In the genomic region with DNA sequence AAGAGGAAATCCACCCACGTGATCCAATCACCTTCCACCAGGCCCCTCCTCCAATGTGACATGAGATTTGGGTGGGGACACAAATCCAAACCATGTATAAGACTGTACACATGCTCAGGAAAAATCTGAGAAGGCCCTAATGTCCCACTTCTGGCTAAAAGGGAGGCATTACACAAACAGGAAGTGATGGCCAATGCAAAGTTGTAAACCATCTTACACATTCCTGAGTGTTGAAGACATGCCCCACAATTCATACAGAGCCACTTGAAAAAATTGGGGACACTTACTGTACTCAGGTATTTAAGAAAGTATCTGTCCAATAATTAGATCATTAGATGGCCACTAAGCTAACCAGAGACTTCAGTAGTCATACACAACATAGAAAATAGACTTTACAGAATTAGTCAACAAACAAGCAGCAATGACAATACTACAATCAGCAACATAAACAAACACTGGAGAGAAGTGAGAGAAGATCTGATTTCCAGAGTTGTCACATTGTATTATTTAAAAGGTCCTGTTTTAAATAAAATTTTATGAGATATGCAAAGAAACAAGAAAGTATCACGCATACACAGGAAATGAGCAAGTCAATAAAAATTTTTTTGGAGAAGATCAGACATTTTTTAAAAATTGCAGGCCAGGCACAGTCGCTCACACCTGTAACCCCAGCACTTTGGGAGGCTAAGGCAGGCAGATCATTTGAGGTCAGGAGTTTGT, we compare ENCODE assay signal across 22 cellular contexts.
DNase-seq lines count a peak whose midpoint lies in the region; ATAC-seq, FAIRE-seq and TF ChIP-seq lines count a peak whose summit lies in the region.
"Had no signal": no experiment of that assay in that cellular context is flagged by ENCODE, and none has a peak within 500 bp of the region (broad histone marks: within the 10 kb centered on the region; RNA-seq: fewer than 3 reads in every experiment).

No MANE protein-coding gene starts in this region.

- no peak for TF ChIP-seq EP300 in GM12878 (IDR thresholded peaks at IDR 0.05; ENCODE audit: borderline replicate concordance in 1 of 2, control insufficient read depth in 1 of 2, low read depth in 2 of 2, low read length in 2 of 2)

- no peaks in the 10 kb centered on the region for H3K79me2 ChIP-seq in GM12878 (ENCODE audit: control insufficient read depth, insufficient read depth, low read length)

- SMC1A ChIA-PET in GM12878 (lab: Charles Lee; ENCODE audit: uncharacterized antibody, unreplicated experiment): interaction anchor here (0.8 to 2.7 kb wide), 10 partner anchors 8 to 80 kb away, joined by 3 to 10 read pairs (median 8); no protein-coding TSS in a partner anchor

- H4K91ac ChIP-seq in mesenchymal stem cell (ENCODE audit: low read length): no peak overlapping the region

- peaks cover 22% of the 10 kb centered on the region for H3K36me3 Mint-ChIP-seq in HFFc6 (ENCODE audit: low read depth)
- H3K36me3 Mint-ChIP-seq: CD8-positive, alpha-beta T cell; IgD-negative memory B cell had no signal

- CTCF ChIA-PET in GM12878 (lab: Yijun Ruan, JAX): interaction anchor here (0.8 to 1.7 kb wide), 4 partner anchors 9 to 47 kb away, joined by 3 to 5 read pairs (median 3); no protein-coding TSS in a partner anchor

- H3K4me3 Mint-ChIP-seq in HFFc6: no peak overlapping the region
- H3K4me3 Mint-ChIP-seq: CD8-positive, alpha-beta T cell; H9; IgD-negative memory B cell had no signal

- no peak overlapping the region for H3K18ac ChIP-seq in mesenchymal stem cell (ENCODE audit: low read depth in 1 of 2, low read length in 2 of 2)

- TF ChIP-seq POLR2A in GM12878 (IDR thresholded peaks at IDR 0.05; ENCODE audit: low read depth, low read length): no peak

- H3K4me2 ChIP-seq in GM12878 (ENCODE audit: control insufficient read depth, insufficient read depth) (no peak overlapping the region), mesenchymal stem cell (ENCODE audit: low read length, poor library complexity, severe bottlenecking) (no peak overlapping the region)

- intact Hi-C loops in GM12878 (cut with micrococcal nuclease; ENCODE audit: unreplicated experiment): no loop called here

- no peaks in the 10 kb centered on the region for H3K4me1 ChIP-seq in GM12878 (ENCODE audit: control insufficient read depth, insufficient read depth, low read length)
- no peaks in the 10 kb centered on the region for H3K4me1 ChIP-seq in mesenchymal stem cell (ENCODE audit: control insufficient read depth, insufficient read depth, low read depth, low read length)

- no peak overlapping the region for H3K27ac ChIP-seq in GM12878 (ENCODE audit: control insufficient read depth, insufficient read depth)
- no peak overlapping the region for H3K27ac ChIP-seq in mesenchymal stem cell (ENCODE audit: low read length, poor library complexity, severe bottlenecking)

- peaks cover 20% of the 10 kb centered on the region for H3K9me3 Mint-ChIP-seq in HFFc6

- H2BK15ac ChIP-seq in mesenchymal stem cell (ENCODE audit: low read depth, poor library complexity, severe bottlenecking): no peak overlapping the region

- TF ChIP-seq CTCF in HFFc6 (IDR thresholded peaks at IDR 0.05) (no peak), GM12878 (IDR thresholded peaks at IDR 0.05 in 2 of 3, conservative IDR thresholded peaks at IDR 0.05 in 1 of 3; ENCODE audit: control insufficient read depth in 2 of 3, extremely low read depth in 1 of 3, insufficient read depth in 1 of 3, low read depth in 3 of 3, low read length in 3 of 3) (no peak)

- H3K27me3 Mint-ChIP-seq in HFFc6 (ENCODE audit: insufficient read depth): peaks cover 2% of the 10 kb centered on the region; the same call in 1 of the 2 replicates

- no peaks in the 10 kb centered on the region for H3K27me3 ChIP-seq in GM12878 (replicated peaks in 1 of 2; ENCODE audit: control insufficient read depth in 2 of 2, insufficient read depth in 2 of 2, low read length in 1 of 2)
- no peaks in the 10 kb centered on the region for H3K27me3 ChIP-seq in mesenchymal stem cell (ENCODE audit: control insufficient read depth in 1 of 2, insufficient read depth in 1 of 2, low read length in 2 of 2)

- no peaks in the 10 kb centered on the region for H3K36me3 ChIP-seq in GM12878 (ENCODE audit: control insufficient read depth in 2 of 2, insufficient read depth in 2 of 2, low read length in 1 of 2)
- no peaks in the 10 kb centered on the region for H3K36me3 ChIP-seq in mesenchymal stem cell (ENCODE audit: control insufficient read depth in 1 of 2, insufficient read depth in 2 of 2, low read depth in 1 of 2, low read length in 2 of 2)

- H3K27ac Mint-ChIP-seq in HFFc6: peak overlapping the region; percentile 71
- H3K27ac Mint-ChIP-seq: CD8-positive, alpha-beta T cell; H9; IgD-negative memory B cell had no signal

- H3K14ac ChIP-seq in mesenchymal stem cell (ENCODE audit: low read length in 2 of 2): no peak overlapping the region

- H2BK5ac ChIP-seq in mesenchymal stem cell (ENCODE audit: low read depth, low read length, poor library complexity, severe bottlenecking): no peak overlapping the region

- H2BK12ac ChIP-seq in mesenchymal stem cell (ENCODE audit: low read length in 2 of 2): no peak overlapping the region

- H4K8ac ChIP-seq in mesenchymal stem cell (ENCODE audit: low read length): no peak overlapping the region

- POLR2A ChIA-PET in GM12878 (lab: Charles Lee): interaction anchor here (0.5 to 1.0 kb wide), 2 partner anchors 10 to 198 kb away, joined by 4 to 6 read pairs; no protein-coding TSS in a partner anchor

- FAIRE-seq in GM12878 (lab: Jason Lieb, UNC): no peak

- H3K23ac ChIP-seq in mesenchymal stem cell (ENCODE audit: low read length in 2 of 2): no peak overlapping the region

- H2AK5ac ChIP-seq in mesenchymal stem cell (ENCODE audit: low read length, severe bottlenecking): no peak overlapping the region

- peaks cover 16% of the 10 kb centered on the region for H3K4me1 Mint-ChIP-seq in HFFc6 (ENCODE audit: low read depth)
- H3K4me1 Mint-ChIP-seq: H9, IgD-negative memory B cell had no signal

- in situ Hi-C loops in GM12878 (cut with MboI): no loop called here

- H3K4me3 ChIP-seq in GM12878: no peak overlapping the region
- H3K4me3 ChIP-seq in mesenchymal stem cell (ENCODE audit: insufficient read depth in 1 of 2, low read depth in 1 of 2, low read length in 2 of 2): no peak overlapping the region

- no peak for ATAC-seq in GM12878
- no peak for ATAC-seq in GM18511 (IDR thresholded peaks at IDR 0.05; ENCODE audit: unreplicated experiment)
- ATAC-seq: CD8-positive, alpha-beta T cell; Panc1 had no signal

- H2AFZ ChIP-seq in GM12878 (ENCODE audit: control insufficient read depth, low read depth, low read length): no peak overlapping the region
- H2AFZ ChIP-seq in mesenchymal stem cell (ENCODE audit: low read depth, low read length): no peak overlapping the region

- DNase-seq in EH (ENCODE audit: low read depth) (peak; percentile 57), HFFc6 (peak; percentile 27), GM12878 (ENCODE audit: low read depth, low spot score) (no peak), mesenchymal stem cell (peak; percentile 5), iPS-NIHi11 (ENCODE audit: low spot score) (no peak), NCI-H82 (lab: John Stamatoyannopoulos, UW) (no peak)
- DNase-seq: ACHN; C1 segment of cervical spinal cord; CD8-positive, alpha-beta T cell; DMS153; GF-D8; H9; NCI-H1694; NCI-H2081; NCI-H2171; NCI-H345; NCI-H524; NCI-H774; Right ventricle myocardium superior had no signal

- no peak overlapping the region for H3K4ac ChIP-seq in mesenchymal stem cell (ENCODE audit: low read depth in 1 of 2, low read length in 2 of 2)

- H3K79me1 ChIP-seq in mesenchymal stem cell (replicated peaks; ENCODE audit: low read length, poor library complexity, severe bottlenecking): no peaks in the 10 kb centered on the region

- RAD21 ChIA-PET in GM12878 (lab: Charles Lee; ENCODE audit: unreplicated experiment): no interaction called here

- TF ChIP-seq RAD21 in GM12878 (IDR thresholded peaks at IDR 0.05; ENCODE audit: insufficient read depth, low read depth, low read length): no peak

- H3K9me3 ChIP-seq in GM12878 (replicated peaks; ENCODE audit: control insufficient read depth, insufficient read depth, low read length): no peaks in the 10 kb centered on the region; the same call in 2 of the 3 replicates
- H3K9me3 ChIP-seq in mesenchymal stem cell (ENCODE audit: control insufficient read depth, low read length): peaks cover 28% of the 10 kb centered on the region

- H3K9ac ChIP-seq in GM12878 (ENCODE audit: control insufficient read depth, insufficient read depth, low read length) (no peak overlapping the region), mesenchymal stem cell (ENCODE audit: low read length) (no peak overlapping the region)

- no peaks in the 10 kb centered on the region for H4K20me1 ChIP-seq in GM12878 (ENCODE audit: control insufficient read depth, insufficient read depth)

- no peak overlapping the region for H2BK120ac ChIP-seq in mesenchymal stem cell (ENCODE audit: low read depth, low read length)

- WGBS in GM12878 (ENCODE audit: insufficient coverage, insufficient replicate concordance, low lambda C conversion rate, missing lambda C conversion rate): 38% methylated on average over 3 of the region's 3 CpGs
- WGBS in mesenchymal stem cell: 78% methylated on average over 2 of the region's 3 CpGs

- BruUV-seq in GM12878 (replicated peaks; lab: Mats Ljungman, UMichigan): no TSS peak

TF ChIP-seq in GM12878, 131 proteins besides CTCF, POLR2A, EP300 and RAD21:
- TF ChIP-seq RAD51 (IDR thresholded peaks at IDR 0.05) (peak; percentile 2; the same call in 1 of the 2 replicates), ZNF24 (IDR thresholded peaks at IDR 0.05) (no peak)
- TF ChIP-seq, protein P1, sequence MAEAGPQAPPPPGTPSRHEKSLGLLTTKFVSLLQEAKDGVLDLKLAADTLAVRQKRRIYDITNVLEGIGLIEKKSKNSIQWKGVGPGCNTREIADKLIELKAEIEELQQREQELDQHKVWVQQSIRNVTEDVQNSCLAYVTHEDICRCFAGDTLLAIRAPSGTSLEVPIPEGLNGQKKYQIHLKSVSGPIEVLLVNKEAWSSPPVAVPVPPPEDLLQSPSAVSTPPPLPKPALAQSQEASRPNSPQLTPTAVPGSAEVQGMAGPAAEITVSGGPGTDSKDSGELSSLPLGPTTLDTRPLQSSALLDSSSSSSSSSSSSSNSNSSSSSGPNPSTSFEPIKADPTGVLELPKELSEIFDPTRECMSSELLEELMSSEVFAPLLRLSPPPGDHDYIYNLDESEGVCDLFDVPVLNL (IDR thresholded peaks at IDR 0.05; ENCODE audit: low read depth, low read length): no peak

Comparison
In these comparisons a context has a peak if more than half of its experiments do, and no peak if none do; other contexts are left out.
1. DNase-seq: peak in EH (single experiment), HFFc6 (single experiment) and mesenchymal stem cell (single experiment); none in GM12878 (single experiment), iPS-NIHi11 (single experiment) and NCI-H82 (single experiment).